Comparison of ENCODE assay signal across 9 cellular contexts in the genomic region with DNA sequence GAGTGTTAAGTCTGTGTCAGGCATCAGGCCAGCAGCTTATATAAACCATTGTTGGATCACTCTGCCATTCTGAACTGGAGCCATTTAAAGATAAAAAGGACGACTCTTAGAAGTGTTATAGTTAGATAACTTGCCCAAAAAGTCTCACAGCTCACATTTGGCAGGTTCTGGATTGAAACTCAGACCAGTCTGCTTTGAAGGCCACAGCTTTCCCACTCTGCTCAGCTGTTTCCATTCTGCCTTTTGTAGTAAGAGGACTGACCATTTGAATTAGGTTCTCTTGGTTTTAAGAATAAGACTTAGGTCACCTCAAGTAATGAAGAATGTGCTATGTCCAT.
DNase-seq lines count a peak whose midpoint lies in the region; ATAC-seq and TF ChIP-seq lines count a peak whose summit lies in the region.
"Had no signal": no experiment of that assay in that cellular context is flagged by ENCODE, and none has a peak within 500 bp of the region (broad histone marks: within the 10 kb centered on the region; RNA-seq: fewer than 3 reads in every experiment).

No MANE protein-coding gene starts in this region.

- TF ChIP-seq EP300 in Ishikawa (IDR thresholded peaks at IDR 0.05; ENCODE audit: borderline replicate concordance): no peak

- H3K79me2 ChIP-seq in DOHH2 (ENCODE audit: control insufficient read depth, low read length): no peaks in the 10 kb centered on the region

- peak overlapping the region; percentile 63 for H3K4me2 ChIP-seq in DOHH2 (ENCODE audit: low read length)

- H3K27me3 ChIP-seq in DOHH2 (ENCODE audit: control insufficient read depth, low read length): no peaks in the 10 kb centered on the region
- H3K27me3 ChIP-seq in rectal smooth muscle tissue (ENCODE audit: control insufficient read depth, insufficient read depth, low read length): no peaks in the 10 kb centered on the region

- no peaks in the 10 kb centered on the region for H3K9me3 ChIP-seq in DOHH2 (ENCODE audit: control insufficient read depth, insufficient read depth, low read length)

- DNase-seq in dedifferentiated amniotic fluid mesenchymal stem cell (ENCODE audit: extremely low spot score) (peak; percentile 16), GM19240 (ENCODE audit: insufficient read length, low spot score) (no peak), GF-D8 (lab: John Stamatoyannopoulos, UW) (no peak)
- no peak for DNase-seq in activated CD4-positive, CD25-positive, alpha-beta regulatory T cell (lab: John Stamatoyannopoulos, UW)
- DNase-seq: stimulated activated CD4-positive, alpha-beta T cell treated with anti-CD3 and anti-CD28 coated beads, Interleukin-2, amount 100 ng/mL, for 48 hours had no signal

- H3K36me3 ChIP-seq in DOHH2 (ENCODE audit: control insufficient read depth, low read length): no peaks in the 10 kb centered on the region
- H3K36me3 ChIP-seq in rectal smooth muscle tissue (ENCODE audit: control insufficient read depth, insufficient read depth, low read length): no peaks in the 10 kb centered on the region

- H3K4me1 ChIP-seq in DOHH2 (ENCODE audit: control insufficient read depth, low read length): peaks cover 35% of the 10 kb centered on the region
- H3K4me1 ChIP-seq in rectal smooth muscle tissue (ENCODE audit: control insufficient read depth, insufficient read depth, low read length): peaks cover 6% of the 10 kb centered on the region

- no peak for TF ChIP-seq CTCF in DOHH2 (IDR thresholded peaks at IDR 0.05; ENCODE audit: low read depth, low read length, poor library complexity, severe bottlenecking)

- peak overlapping the region; percentile 31; the same call in 1 of the 2 replicates for H3K27ac ChIP-seq in DOHH2 (ENCODE audit: low read depth, low read length)
- peak overlapping the region; percentile 11 for H3K27ac ChIP-seq in rectal smooth muscle tissue (ENCODE audit: low read depth, low read length)

- H3F3A ChIP-seq in DOHH2 (ENCODE audit: control insufficient read depth, insufficient read depth): no peaks in the 10 kb centered on the region

- ATAC-seq in GM18909 (IDR thresholded peaks at IDR 0.05; ENCODE audit: poor library complexity, unreplicated experiment): no peak

- H3K4me3 ChIP-seq in DOHH2 (ENCODE audit: low read length) (peak overlapping the region; percentile 52), rectal smooth muscle tissue (ENCODE audit: low read length) (no peak overlapping the region)

- TF ChIP-seq RAD21 in Ishikawa (IDR thresholded peaks at IDR 0.05; ENCODE audit: low read depth): no peak

- no peaks in the 10 kb centered on the region for H3K9me2 ChIP-seq in DOHH2 (replicated peaks; ENCODE audit: control insufficient read depth, low read length)

- no peak overlapping the region for H3K9ac ChIP-seq in rectal smooth muscle tissue (ENCODE audit: low read length)

- H4K20me1 ChIP-seq in DOHH2 (ENCODE audit: control insufficient read depth, insufficient read depth, low read depth, low read length): no peaks in the 10 kb centered on the region

TF ChIP-seq in Ishikawa, 13 proteins besides CTCF, POLR2A, EP300 and RAD21:
- TF ChIP-seq TCF12 (IDR thresholded peaks at IDR 0.05; ENCODE audit: low read depth): 0 out of 2 replicates have a peak, but pooled peaks have one; percentile 9
- TF ChIP-seq, protein P1, sequence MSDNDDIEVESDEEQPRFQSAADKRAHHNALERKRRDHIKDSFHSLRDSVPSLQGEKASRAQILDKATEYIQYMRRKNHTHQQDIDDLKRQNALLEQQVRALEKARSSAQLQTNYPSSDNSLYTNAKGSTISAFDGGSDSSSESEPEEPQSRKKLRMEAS (IDR thresholded peaks at IDR 0.05): no peak; the same call in 1 of the 2 replicates
